Comparison of ENCODE assay signal across 8 cellular contexts in genomic region chr17:74744714-74745547, GRCh38. TPM values are rescaled to one million over a fixed set of nuclear protein-coding genes. Genes with fewer than 3 reads are reported as not detected.
DNase-seq lines count a peak whose midpoint lies in the region; ATAC-seq lines count a peak whose summit lies in the region.

No MANE protein-coding gene starts in this region.

- WGBS in esophagus, 2 donors, result 37 to 39% methylated on average over 24 of the region's 24 CpGs

- no peaks in the 10 kb centered on the region for H3K36me3 ChIP-seq in HAP-1 (replicated peaks)
- no peaks in the 10 kb centered on the region for H3K36me3 ChIP-seq in esophagus (ENCODE audit: control insufficient read depth in 2 of 2, insufficient read depth in 2 of 2, low read length in 1 of 2)
- no peaks in the 10 kb centered on the region for H3K36me3 ChIP-seq in muscle layer of duodenum (ENCODE audit: control insufficient read depth in 1 of 2, insufficient read depth in 2 of 2, low read length in 2 of 2)

- no peaks in the 10 kb centered on the region for H3K4me1 ChIP-seq in HAP-1
- peaks cover 5 to 8% of the 10 kb centered on the region in 2 donors for H3K4me1 ChIP-seq in esophagus (ENCODE audit: control insufficient read depth in 2 of 2, insufficient read depth in 2 of 2, low read length in 1 of 2)
- H3K4me1 ChIP-seq in muscle layer of duodenum (ENCODE audit: control insufficient read depth in 1 of 2, insufficient read depth in 2 of 2, low read length in 2 of 2), result peaks cover 4 to 36% of the 10 kb centered on the region in 2 donors

- no peak overlapping the region for H3K4me3 ChIP-seq in HAP-1
- H3K4me3 ChIP-seq in esophagus (ENCODE audit: low read depth in 1 of 2, low read length in 2 of 2), result peak overlapping the region; percentile 23 to 30
- peak overlapping the region; percentile 33 to 43 for H3K4me3 ChIP-seq in muscle layer of duodenum (ENCODE audit: low read depth in 1 of 2, low read length in 2 of 2)

- DNase-seq in Ammon's horn (ENCODE audit: low spot score), result peak; percentile 79
- DNase-seq in HAP-1 (ENCODE audit: low spot score in 2 of 2), result peak; percentile 53 to 86
- peak; percentile 20 to 49 for DNase-seq in NOMO-1 (lab: John Stamatoyannopoulos, UW; ENCODE audit: unreplicated experiment in 2 of 2)
- peak; percentile 78 for DNase-seq in activated T-cell treated with anti-CD3 and anti-CD28 coated beads for 4 hours
- DNase-seq in stimulated activated CD8-positive, alpha-beta memory T cell treated with anti-CD3 and anti-CD28 coated beads, Interleukin-7, amount 100 ng/mL, for 1 hour (ENCODE audit: low read depth in 2 of 2), result peak; percentile 74 to 80

- no peak for ATAC-seq in HG02610 (IDR thresholded peaks at IDR 0.05; ENCODE audit: unreplicated experiment)

- H3K27me3 ChIP-seq in HAP-1 (ENCODE audit: low read depth) (no peaks in the 10 kb centered on the region), esophagus (ENCODE audit: control insufficient read depth in 1 of 2, insufficient read depth in 2 of 2, low read length in 2 of 2) (no peaks in the 10 kb centered on the region), muscle layer of duodenum (ENCODE audit: low read depth, low read length) (peaks cover 9% of the 10 kb centered on the region)

- in situ Hi-C loops in HAP-1 (cut with MboI; ENCODE audit: low sequenced_read_pairs), result loop anchor here (5.0 kb wide), 1 partner anchor 122 kb away; no protein-coding TSS in a partner anchor

- H3K27ac ChIP-seq in esophagus (ENCODE audit: low read depth in 2 of 2, low read length in 1 of 2) (peak overlapping the region; percentile 50 to 83), muscle layer of duodenum (ENCODE audit: low read length) (no peak overlapping the region)

- H3K9me3 ChIP-seq in HAP-1 (no peaks in the 10 kb centered on the region), esophagus (ENCODE audit: control insufficient read depth in 2 of 2, insufficient read depth in 1 of 2, low read depth in 1 of 2, low read length in 1 of 2) (no peaks in the 10 kb centered on the region), muscle layer of duodenum (ENCODE audit: control insufficient read depth in 1 of 2, low read length in 2 of 2) (no peaks in the 10 kb centered on the region)

RNA-seq across cellular contexts. Expression of gene NHERF1, which starts 3.5 kb away (rescaled TPM):
- 100 to 1,000 TPM; 108 to 224 TPM for polyA plus RNA-seq in esophagus

RNA-seq across cellular contexts. Expression of gene RAB37, which starts 7.9 kb away (rescaled TPM):
- under 1 TPM; 0.66 to 0.86 TPM for polyA plus RNA-seq in esophagus

RNA-seq across cellular contexts. Expression of gene NAT9, which starts 31.2 kb away (rescaled TPM):
- polyA plus RNA-seq in esophagus, result 10 to 100 TPM; 19.7 to 25.6 TPM

RNA-seq across cellular contexts. Expression of gene CD300LF, which starts 32.2 kb away (rescaled TPM):
- under 1 TPM; 0.04 to 0.14 TPM for polyA plus RNA-seq in esophagus
